1 cellular context compared by ENCODE assay signal in the genomic region with DNA sequence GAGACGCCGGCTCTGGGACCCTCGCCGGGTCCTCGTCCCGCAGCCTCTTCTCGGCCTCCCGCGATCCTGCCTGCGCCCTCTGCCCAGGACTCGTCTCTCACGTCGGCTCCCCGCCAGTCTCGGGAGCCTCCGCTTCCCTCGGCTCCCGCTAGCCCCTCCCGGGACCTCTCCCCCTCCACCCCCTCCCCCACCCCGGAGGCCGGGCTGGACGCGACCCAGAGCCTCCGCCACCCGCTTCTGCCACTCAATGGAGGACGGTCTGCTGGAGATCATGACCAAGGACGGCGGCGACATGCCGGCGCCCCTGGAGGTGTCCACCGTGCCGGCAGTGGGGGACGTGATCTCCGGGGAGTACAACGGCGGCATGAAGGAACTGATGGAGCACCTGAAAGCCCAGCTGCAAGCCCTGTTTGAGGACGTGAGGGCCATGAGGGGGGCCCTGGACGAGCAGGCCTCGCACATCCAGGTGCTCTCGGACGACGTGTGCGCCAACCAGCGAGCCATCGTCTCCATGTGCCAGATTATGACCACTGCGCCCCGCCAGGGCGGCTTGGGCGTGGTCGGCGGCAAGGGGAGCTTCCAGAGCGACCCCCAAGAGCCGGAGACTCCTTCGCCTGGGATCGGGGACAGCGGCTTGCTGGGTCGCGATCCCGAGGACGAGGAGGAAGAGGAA.
TF ChIP-seq lines count a peak whose summit lies in the region.

No MANE protein-coding gene starts in this region.

TF ChIP-seq in HepG2, 621 proteins besides CTCF, POLR2A, EP300 and RAD21:
- TF ChIP-seq ZNF883 (CRISPR knock-in tag; IDR thresholded peaks at IDR 0.05; ENCODE audit: not compliant biosample characterization) (no peak), ZNF484 (CRISPR knock-in tag; IDR thresholded peaks at IDR 0.05; ENCODE audit: borderline replicate concordance, low read depth) (no peak), NFKB2 (CRISPR knock-in tag; IDR thresholded peaks at IDR 0.05; ENCODE audit: borderline replicate concordance) (no peak), TP53 (CRISPR knock-in tag; conservative IDR thresholded peaks at IDR 0.05) (no peak), YY1 (IDR thresholded peaks at IDR 0.05; ENCODE audit: insufficient read depth, insufficient replicate concordance, low read depth, low read length) (no peak), ZNF142 (CRISPR knock-in tag; IDR thresholded peaks at IDR 0.05) (no peak), THRA (CRISPR knock-in tag; IDR thresholded peaks at IDR 0.05; ENCODE audit: borderline replicate concordance) (no peak), REXO4 (CRISPR knock-in tag; IDR thresholded peaks at IDR 0.05; ENCODE audit: borderline replicate concordance) (no peak)
- TF ChIP-seq, protein P1, sequence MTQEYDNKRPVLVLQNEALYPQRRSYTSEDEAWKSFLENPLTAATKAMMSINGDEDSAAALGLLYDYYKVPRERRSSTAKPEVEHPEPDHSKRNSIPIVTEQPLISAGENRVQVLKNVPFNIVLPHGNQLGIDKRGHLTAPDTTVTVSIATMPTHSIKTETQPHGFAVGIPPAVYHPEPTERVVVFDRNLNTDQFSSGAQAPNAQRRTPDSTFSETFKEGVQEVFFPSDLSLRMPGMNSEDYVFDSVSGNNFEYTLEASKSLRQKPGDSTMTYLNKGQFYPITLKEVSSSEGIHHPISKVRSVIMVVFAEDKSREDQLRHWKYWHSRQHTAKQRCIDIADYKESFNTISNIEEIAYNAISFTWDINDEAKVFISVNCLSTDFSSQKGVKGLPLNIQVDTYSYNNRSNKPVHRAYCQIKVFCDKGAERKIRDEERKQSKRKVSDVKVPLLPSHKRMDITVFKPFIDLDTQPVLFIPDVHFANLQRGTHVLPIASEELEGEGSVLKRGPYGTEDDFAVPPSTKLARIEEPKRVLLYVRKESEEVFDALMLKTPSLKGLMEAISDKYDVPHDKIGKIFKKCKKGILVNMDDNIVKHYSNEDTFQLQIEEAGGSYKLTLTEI (CRISPR knock-in tag; conservative IDR thresholded peaks at IDR 0.05), result no peak
